In the genomic region with DNA sequence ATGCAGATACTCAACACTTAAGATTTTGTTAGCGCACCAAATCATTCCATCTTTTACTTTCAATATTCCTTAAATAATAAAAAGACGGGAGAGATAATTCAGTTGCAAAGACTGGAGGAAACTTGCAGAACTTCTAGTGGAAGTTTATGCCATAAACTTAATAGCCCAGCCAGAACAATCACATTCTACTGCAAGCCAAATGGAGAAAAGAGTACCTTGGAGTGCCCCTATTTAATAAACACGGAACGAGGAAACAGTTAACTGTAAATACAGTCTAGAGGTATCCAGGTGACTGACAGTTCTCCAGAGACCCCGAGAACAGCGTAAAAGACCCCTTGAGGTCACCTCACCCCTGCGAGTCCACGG, we compare ENCODE assay signal across 8 cellular contexts. TPM values are rescaled to one million over a fixed set of nuclear protein-coding genes. Genes with fewer than 3 reads are reported as not detected.
A peak's percentile ranks its signal among the peaks of the same experiment; 100 is the strongest.
DNase-seq lines count a peak whose midpoint lies in the region; ATAC-seq, FAIRE-seq and TF ChIP-seq lines count a peak whose summit lies in the region.

No MANE protein-coding gene starts in this region.

- peak overlapping the region; percentile 90 for H3K27ac ChIP-seq in subcutaneous abdominal adipose tissue (ENCODE audit: low read depth, low read length)

- DNase-seq in SKM-1 (lab: John Stamatoyannopoulos, UW; ENCODE audit: unreplicated experiment) = peak; percentile 51
- no peak for DNase-seq in SKM-1 treated with dmso at 0.1 percent for 144 hours (lab: John Stamatoyannopoulos, UW; ENCODE audit: unreplicated experiment)
- DNase-seq in activated CD8-positive, alpha-beta T cell treated with anti-CD3 and anti-CD28 coated beads for 36 hours = no peak
- no peak for DNase-seq in frontal cortex (ENCODE audit: low spot score in 2 of 2)
- DNase-seq in AML-193 (lab: John Stamatoyannopoulos, UW) = no peak

- CTCF ChIA-PET in activated CD8-positive, alpha-beta T cell treated with anti-CD3 and anti-CD28 coated beads for 36 hours (lab: Charles Lee) = no interaction called here

- H3K27me3 ChIP-seq in iPS-15b (ENCODE audit: control insufficient read depth, insufficient read depth, low read length) (no peaks in the 10 kb centered on the region), subcutaneous abdominal adipose tissue (ENCODE audit: control insufficient read depth in 5 of 5, insufficient read depth in 4 of 5, low read length in 5 of 5) (no peaks in the 10 kb centered on the region)

- peaks cover 1% of the 10 kb centered on the region for H3K9me3 Mint-ChIP-seq in activated CD8-positive, alpha-beta T cell treated with anti-CD3 and anti-CD28 coated beads for 36 hours

- H3K9ac ChIP-seq in iPS-15b (ENCODE audit: low read depth, low read length) (peak overlapping the region; percentile 86), subcutaneous abdominal adipose tissue (ENCODE audit: low read length in 5 of 5) (peak overlapping the region; percentile 84 to 98 (median 97))

- POLR2A ChIA-PET in activated CD8-positive, alpha-beta T cell treated with anti-CD3 and anti-CD28 coated beads for 36 hours (lab: Charles Lee) = no interaction called here

- H3K4me3 ChIP-seq in iPS-15b (ENCODE audit: low read depth, low read length) = peak overlapping the region; percentile 99
- peak overlapping the region; percentile 96 to 100 (median 99) for H3K4me3 ChIP-seq in subcutaneous abdominal adipose tissue (ENCODE audit: low read depth in 1 of 5, low read length in 5 of 5)

- intact Hi-C loops in activated CD8-positive, alpha-beta T cell treated with anti-CD3 and anti-CD28 coated beads for 36 hours (cut with micrococcal nuclease) = loop anchor here (10.0 kb wide), 1 partner anchor 330 kb away; a partner anchor contains a TSS

- peaks cover 32% of the 10 kb centered on the region for H3K4me1 Mint-ChIP-seq in activated CD8-positive, alpha-beta T cell treated with anti-CD3 and anti-CD28 coated beads for 36 hours (ENCODE audit: low read depth)

- H3K27me3 Mint-ChIP-seq in activated CD8-positive, alpha-beta T cell treated with anti-CD3 and anti-CD28 coated beads for 36 hours = no peaks in the 10 kb centered on the region

- H3K4me3 Mint-ChIP-seq in activated CD8-positive, alpha-beta T cell treated with anti-CD3 and anti-CD28 coated beads for 36 hours = peak overlapping the region; percentile 82

- H3K36me3 ChIP-seq in iPS-15b (ENCODE audit: control insufficient read depth, insufficient read depth, low read length) (no peaks in the 10 kb centered on the region), subcutaneous abdominal adipose tissue (ENCODE audit: control insufficient read depth in 5 of 5, insufficient read depth in 5 of 5, low read length in 5 of 5) (peaks cover 0 to 3% (median 0%) of the 10 kb centered on the region in 5 donors)

- H3K4me1 ChIP-seq in iPS-15b (ENCODE audit: control insufficient read depth, insufficient read depth, low read length) (peaks cover 8% of the 10 kb centered on the region), subcutaneous abdominal adipose tissue (ENCODE audit: control insufficient read depth in 5 of 5, insufficient read depth in 5 of 5, low read length in 5 of 5) (peaks cover 0 to 30% (median 22%) of the 10 kb centered on the region in 5 donors)

- peak; percentile 24 for ATAC-seq in HG03025 (IDR thresholded peaks at IDR 0.05; ENCODE audit: low FRiP score, unreplicated experiment)
- peak; percentile 6 for ATAC-seq in activated CD8-positive, alpha-beta T cell treated with anti-CD3 and anti-CD28 coated beads for 36 hours

- H3K27ac Mint-ChIP-seq in activated CD8-positive, alpha-beta T cell treated with anti-CD3 and anti-CD28 coated beads for 36 hours = peak overlapping the region; percentile 93

- no peaks in the 10 kb centered on the region for H3K9me3 ChIP-seq in iPS-15b (ENCODE audit: control insufficient read depth, insufficient read depth, low read length)
- H3K9me3 ChIP-seq in subcutaneous abdominal adipose tissue (ENCODE audit: control insufficient read depth in 5 of 5, low read length in 5 of 5) = no peaks in the 10 kb centered on the region

- no peak for TF ChIP-seq CTCF in activated CD8-positive, alpha-beta T cell treated with anti-CD3 and anti-CD28 coated beads for 36 hours (IDR thresholded peaks at IDR 0.05)

- H3K36me3 Mint-ChIP-seq in activated CD8-positive, alpha-beta T cell treated with anti-CD3 and anti-CD28 coated beads for 36 hours (ENCODE audit: low read depth) = peaks cover 31% of the 10 kb centered on the region

- FAIRE-seq in frontal cortex (lab: Jason Lieb, UNC) = no peak

RNA-seq across cellular contexts. Expression of a gene that starts 0.6 kb away (rescaled TPM):
- 1 to 10 TPM; 7.1 to 7.8 TPM for total RNA-seq in activated CD8-positive, alpha-beta T cell treated with anti-CD3 and anti-CD28 coated beads for 36 hours
- 11.4 TPM for total RNA-seq in frontal cortex
